In the genomic region with DNA sequence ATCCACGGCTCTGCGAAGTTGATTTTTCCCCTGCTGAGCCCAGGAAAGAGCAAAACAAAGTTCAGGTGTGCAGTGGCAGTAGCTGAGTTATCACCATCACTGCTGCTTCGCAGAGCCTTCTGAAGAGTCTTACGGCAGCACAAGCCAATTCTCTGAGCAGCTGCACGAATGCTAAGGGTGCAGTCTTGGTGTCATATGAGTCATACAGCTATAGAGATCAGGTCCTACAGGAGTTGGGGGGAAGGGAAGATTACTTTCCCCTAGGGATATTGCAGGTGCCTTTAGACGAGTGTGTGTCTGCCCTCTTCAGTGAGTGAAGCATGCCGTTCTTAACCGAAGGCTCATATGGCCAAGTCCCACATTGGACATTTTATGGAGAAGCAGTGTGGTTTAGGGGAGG, we compare ENCODE assay signal across 8 cellular contexts.
A peak's percentile ranks its signal among the peaks of the same experiment; 100 is the strongest.
DNase-seq lines count a peak whose midpoint lies in the region; ATAC-seq and TF ChIP-seq lines count a peak whose summit lies in the region.

No MANE protein-coding gene starts in this region.

- H3K4me3 Mint-ChIP-seq in type B pancreatic cell, result no peak overlapping the region

- H3K27me3 Mint-ChIP-seq in type B pancreatic cell, result peaks cover 23% of the 10 kb centered on the region

- H3K4me1 Mint-ChIP-seq in type B pancreatic cell (ENCODE audit: unreplicated experiment), result peaks cover 5% of the 10 kb centered on the region

- DNase-seq in GM10248 (ENCODE audit: extremely low spot score), result peak; percentile 54
- DNase-seq in activated naive CD4-positive, alpha-beta T cell treated with anti-CD3 and anti-CD28 coated beads, Interleukin-2, amount 50 U/mL, for 72 hours (ENCODE audit: low spot score in 2 of 2), result no peak
- DNase-seq in SKM-1 treated with dmso at 0.1 percent for 144 hours (lab: John Stamatoyannopoulos, UW; ENCODE audit: unreplicated experiment), result no peak
- DNase-seq in GDM1 (lab: John Stamatoyannopoulos, UW), result no peak
- no peak for DNase-seq in AG08396 (ENCODE audit: low spot score)
- no peak for DNase-seq in type B pancreatic cell (ENCODE audit: extremely low spot score, unreplicated experiment)

- POLR2A ChIA-PET in GM10248 (lab: Yijun Ruan, JAX), result interaction anchor here (0.5 to 1.3 kb wide), 4 partner anchors 11 to 1932 kb away, joined by 3 to 7 read pairs (median 3); no protein-coding TSS in a partner anchor

- no peak overlapping the region for H3K27ac Mint-ChIP-seq in activated naive CD4-positive, alpha-beta T cell treated with anti-CD3 and anti-CD28 coated beads, Interleukin-2, amount 50 U/mL, for 72 hours
- H3K27ac Mint-ChIP-seq in type B pancreatic cell, result no peak overlapping the region

- peaks cover 10 to 19% of the 10 kb centered on the region in 2 donors for H3K36me3 Mint-ChIP-seq in activated naive CD4-positive, alpha-beta T cell treated with anti-CD3 and anti-CD28 coated beads, Interleukin-2, amount 50 U/mL, for 72 hours
- H3K36me3 Mint-ChIP-seq in type B pancreatic cell, result peaks cover 3% of the 10 kb centered on the region

- CTCF ChIA-PET in GM10248 (lab: Yijun Ruan, JAX), result interaction anchor here (0.7 to 6.6 kb wide), 10 partner anchors 9 to 66 kb away, joined by 3 to 63 read pairs (median 4); no protein-coding TSS in a partner anchor

- peak; percentile 45 for ATAC-seq in GM19395 (IDR thresholded peaks at IDR 0.05; ENCODE audit: unreplicated experiment)
- ATAC-seq in HG03103 (IDR thresholded peaks at IDR 0.05; ENCODE audit: low read depth, unreplicated experiment), result peak; percentile 47
- ATAC-seq in activated naive CD4-positive, alpha-beta T cell treated with anti-CD3 and anti-CD28 coated beads, Interleukin-2, amount 50 U/mL, for 72 hours, result peak; percentile 53 to 59

- H3K9me3 Mint-ChIP-seq in activated naive CD4-positive, alpha-beta T cell treated with anti-CD3 and anti-CD28 coated beads, Interleukin-2, amount 50 U/mL, for 72 hours, result no peaks in the 10 kb centered on the region
- no peaks in the 10 kb centered on the region for H3K9me3 Mint-ChIP-seq in type B pancreatic cell

- no peak for TF ChIP-seq CTCF in GM10248 (IDR thresholded peaks at IDR 0.05; ENCODE audit: control extremely low read depth, extremely low read depth, low read depth, missing control alignments)
- TF ChIP-seq CTCF in type B pancreatic cell (conservative IDR thresholded peaks at IDR 0.05), result no peak
